In the genomic region with DNA sequence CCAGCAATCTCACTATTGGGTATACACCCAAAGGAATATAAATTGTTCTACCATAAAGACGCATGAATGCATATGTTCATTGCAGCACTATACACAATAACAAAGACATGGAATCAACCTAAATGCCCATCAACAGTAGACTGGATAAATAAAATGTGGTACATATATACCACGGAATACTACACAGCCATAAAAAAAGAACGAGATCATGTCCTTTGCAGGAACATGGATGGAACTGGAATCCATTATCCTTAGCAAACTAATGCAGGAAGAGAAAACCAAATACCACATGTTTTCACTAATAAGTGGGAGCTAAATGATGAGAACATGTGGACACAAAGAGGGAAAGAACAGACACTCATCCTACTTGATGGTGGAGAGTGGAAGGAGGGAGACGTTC, we compare ENCODE assay signal across 3 cellular contexts.
TF ChIP-seq lines count a peak whose summit lies in the region.

No MANE protein-coding gene starts in this region.

TF ChIP-seq in HEK293, 187 proteins besides CTCF, POLR2A, EP300 and RAD21:
- TF ChIP-seq ZNF146 (tag by site-specific recombination; IDR thresholded peaks at IDR 0.05), result peak; percentile 60; the same call in 1 of the 2 replicates

TF ChIP-seq in HEK293T, 16 proteins besides CTCF, POLR2A, EP300 and RAD21:
- TF ChIP-seq, protein P1, sequence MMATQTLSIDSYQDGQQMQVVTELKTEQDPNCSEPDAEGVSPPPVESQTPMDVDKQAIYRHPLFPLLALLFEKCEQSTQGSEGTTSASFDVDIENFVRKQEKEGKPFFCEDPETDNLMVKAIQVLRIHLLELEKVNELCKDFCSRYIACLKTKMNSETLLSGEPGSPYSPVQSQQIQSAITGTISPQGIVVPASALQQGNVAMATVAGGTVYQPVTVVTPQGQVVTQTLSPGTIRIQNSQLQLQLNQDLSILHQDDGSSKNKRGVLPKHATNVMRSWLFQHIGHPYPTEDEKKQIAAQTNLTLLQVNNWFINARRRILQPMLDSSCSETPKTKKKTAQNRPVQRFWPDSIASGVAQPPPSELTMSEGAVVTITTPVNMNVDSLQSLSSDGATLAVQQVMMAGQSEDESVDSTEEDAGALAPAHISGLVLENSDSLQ (IDR thresholded peaks at IDR 0.05), result 0 out of 2 replicates have a peak, but pooled peaks have one; percentile 5

TF ChIP-seq in K562, 482 proteins besides CTCF, POLR2A, EP300 and RAD21:
- TF ChIP-seq ZNF146 (CRISPR knock-in tag; IDR thresholded peaks at IDR 0.05; ENCODE audit: unreplicated experiment), result peak; percentile 73
